In genomic region chr7:54188843-54189242, GRCh38 we compare ENCODE assay signal across 33 cellular contexts.
"Had no signal": no experiment of that assay in that cellular context is flagged by ENCODE, and none has a peak within 500 bp of the region (broad histone marks: within the 10 kb centered on the region; RNA-seq: fewer than 3 reads in every experiment).

No MANE protein-coding gene starts in this region.

- H3K4me1 Mint-ChIP-seq: activated B cell treated with CpG ODN at 0.5 μM for 24 hours; activated CD4-positive, alpha-beta memory T cell treated with anti-CD3 and anti-CD28 coated beads, Interleukin-2, amount 10 ng/mL, durations not matched to agents 7 days and 5 days; activated CD8-positive, alpha-beta memory T cell treated with anti-CD3 and anti-CD28 coated beads, Interleukin-2, amount 10 ng/mL, durations not matched to agents 7 days and 5 days; activated naive CD4-positive, alpha-beta T cell treated with anti-CD3 and anti-CD28 coated beads, Interleukin-2, amount 10 ng/mL, durations not matched to agents 7 days and 5 days; activated naive CD8-positive, alpha-beta T cell treated with anti-CD3 and anti-CD28 coated beads, Interleukin-2, amount 50 U/mL, for 24 hours; brain had no signal

- H3K36me3 Mint-ChIP-seq: activated CD8-positive, alpha-beta memory T cell treated with anti-CD3 and anti-CD28 coated beads, Interleukin-2, amount 10 ng/mL, durations not matched to agents 7 days and 5 days; activated naive CD4-positive, alpha-beta T cell treated with anti-CD3 and anti-CD28 coated beads, Interleukin-2, amount 10 ng/mL, durations not matched to agents 7 days and 5 days; activated naive CD8-positive, alpha-beta T cell; brain had no signal

- ATAC-seq: activated CD8-positive, alpha-beta memory T cell treated with anti-CD3 and anti-CD28 coated beads, Interleukin-2, amount 10 ng/mL, durations not matched to agents 7 days and 5 days; activated naive CD8-positive, alpha-beta T cell treated with anti-CD3 and anti-CD28 coated beads, Interleukin-2, amount 50 U/mL, for 24 hours; K562; PC-3; Right ventricle myocardium inferior had no signal

- H3K4me3 Mint-ChIP-seq: activated B cell treated with CpG ODN at 0.5 μM for 24 hours; activated CD4-positive, alpha-beta memory T cell treated with anti-CD3 and anti-CD28 coated beads, Interleukin-2, amount 10 ng/mL, durations not matched to agents 7 days and 5 days; activated CD8-positive, alpha-beta memory T cell treated with anti-CD3 and anti-CD28 coated beads, Interleukin-2, amount 10 ng/mL, durations not matched to agents 7 days and 5 days; activated naive CD4-positive, alpha-beta T cell treated with anti-CD3 and anti-CD28 coated beads, Interleukin-2, amount 10 ng/mL, durations not matched to agents 7 days and 5 days; activated naive CD8-positive, alpha-beta T cell; activated naive CD8-positive, alpha-beta T cell treated with anti-CD3 and anti-CD28 coated beads, Interleukin-2, amount 50 U/mL, for 24 hours; brain; T-helper 1 cell treated with Interleukin-12 subunit alpha and Interleukin-12 subunit beta and Interleukin-4 antibody, amounts not matched to agents 30 μg/mL and 1 μg/mL, for 36 hours; T-helper 2 cell treated with Interferon-gamma antibody and Interleukin-4, amounts not matched to agents 5 μg/mL and 100 μg/mL, for 36 hours had no signal

- H3K4me3 ChIP-seq: K562 had no signal

- H3K27ac Mint-ChIP-seq: activated B cell treated with CpG ODN at 0.5 μM for 24 hours; activated CD4-positive, alpha-beta memory T cell treated with anti-CD3 and anti-CD28 coated beads, Interleukin-2, amount 10 ng/mL, durations not matched to agents 7 days and 5 days; activated CD8-positive, alpha-beta memory T cell treated with anti-CD3 and anti-CD28 coated beads, Interleukin-2, amount 10 ng/mL, durations not matched to agents 7 days and 5 days; activated naive CD4-positive, alpha-beta T cell treated with anti-CD3 and anti-CD28 coated beads, Interleukin-2, amount 10 ng/mL, durations not matched to agents 7 days and 5 days; activated naive CD8-positive, alpha-beta T cell; activated naive CD8-positive, alpha-beta T cell treated with anti-CD3 and anti-CD28 coated beads, Interleukin-2, amount 50 U/mL, for 24 hours; T-helper 1 cell treated with Interleukin-12 subunit alpha and Interleukin-12 subunit beta and Interleukin-4 antibody, amounts not matched to agents 30 μg/mL and 1 μg/mL, for 36 hours; T-helper 2 cell treated with Interferon-gamma antibody and Interleukin-4, amounts not matched to agents 5 μg/mL and 100 μg/mL, for 36 hours had no signal

- H3K27me3 Mint-ChIP-seq: activated B cell treated with CpG ODN at 0.5 μM for 24 hours; activated CD4-positive, alpha-beta memory T cell treated with anti-CD3 and anti-CD28 coated beads, Interleukin-2, amount 10 ng/mL, durations not matched to agents 7 days and 5 days; activated CD8-positive, alpha-beta memory T cell treated with anti-CD3 and anti-CD28 coated beads, Interleukin-2, amount 10 ng/mL, durations not matched to agents 7 days and 5 days; activated naive CD4-positive, alpha-beta T cell treated with anti-CD3 and anti-CD28 coated beads, Interleukin-2, amount 10 ng/mL, durations not matched to agents 7 days and 5 days; activated naive CD8-positive, alpha-beta T cell; activated naive CD8-positive, alpha-beta T cell treated with anti-CD3 and anti-CD28 coated beads, Interleukin-2, amount 50 U/mL, for 24 hours; brain had no signal

- H3K9me3 Mint-ChIP-seq: brain had no signal

- DNase-seq: activated B cell treated with CpG ODN at 0.5 μM for 24 hours; activated CD4-positive, alpha-beta memory T cell treated with anti-CD3 and anti-CD28 coated beads, Interleukin-2, amount 10 ng/mL, durations not matched to agents 7 days and 5 days; activated CD4-positive, alpha-beta T cell treated with anti-CD3 and anti-CD28 coated beads for 4 hours; activated CD4-positive, CD25-positive, alpha-beta regulatory T cell treated with anti-CD3 and anti-CD28 coated beads, Interleukin-2, amount 50 U/mL, for 72 hours; activated CD8-positive, alpha-beta memory T cell treated with anti-CD3 and anti-CD28 coated beads for 24 hours; activated CD8-positive, alpha-beta memory T cell treated with anti-CD3 and anti-CD28 coated beads, Interleukin-2, amount 10 ng/mL, durations not matched to agents 7 days and 5 days; activated CD8-positive, alpha-beta memory T cell treated with anti-CD3 and anti-CD28 coated beads, Interleukin-2, amount 50 U/mL, for 48 hours; activated effector memory CD4-positive, alpha-beta T cell treated with Interleukin-2 at 50 U/mL for 16 hours; activated naive CD4-positive, alpha-beta T cell treated with anti-CD3 and anti-CD28 coated beads, Interleukin-2, amount 10 ng/mL, durations not matched to agents 7 days and 5 days; activated naive CD8-positive, alpha-beta T cell treated with anti-CD3 and anti-CD28 coated beads, Interleukin-2, amount 50 U/mL, for 24 hours; activated T-cell treated with anti-CD3 and anti-CD28 coated beads, Interleukin-2, amount 50 U/mL, for 48 hours; anterior cingulate cortex; caudate nucleus; cerebellar nuclear complex; NCI-H1048; NCI-H1105 treated with DMSO at 0.1 percent for 48 hours; NCI-H1436; NCI-H1694; NCI-H1930; NCI-H2081 treated with DMSO at 0.1 percent for 48 hours; NCI-H2171; NCI-H510A; NCI-H526; NCI-H748 treated with DMSO at 0.1 percent for 48 hours; NK-92 treated with Interleukin-12 subunit alpha and Interleukin-12 subunit beta, amount 100 ng/mL, for 24 hours; PC-3 had no signal

- H3K27ac ChIP-seq: RWPE1 had no signal
